8 cellular contexts compared by ENCODE assay signal in the genomic region with DNA sequence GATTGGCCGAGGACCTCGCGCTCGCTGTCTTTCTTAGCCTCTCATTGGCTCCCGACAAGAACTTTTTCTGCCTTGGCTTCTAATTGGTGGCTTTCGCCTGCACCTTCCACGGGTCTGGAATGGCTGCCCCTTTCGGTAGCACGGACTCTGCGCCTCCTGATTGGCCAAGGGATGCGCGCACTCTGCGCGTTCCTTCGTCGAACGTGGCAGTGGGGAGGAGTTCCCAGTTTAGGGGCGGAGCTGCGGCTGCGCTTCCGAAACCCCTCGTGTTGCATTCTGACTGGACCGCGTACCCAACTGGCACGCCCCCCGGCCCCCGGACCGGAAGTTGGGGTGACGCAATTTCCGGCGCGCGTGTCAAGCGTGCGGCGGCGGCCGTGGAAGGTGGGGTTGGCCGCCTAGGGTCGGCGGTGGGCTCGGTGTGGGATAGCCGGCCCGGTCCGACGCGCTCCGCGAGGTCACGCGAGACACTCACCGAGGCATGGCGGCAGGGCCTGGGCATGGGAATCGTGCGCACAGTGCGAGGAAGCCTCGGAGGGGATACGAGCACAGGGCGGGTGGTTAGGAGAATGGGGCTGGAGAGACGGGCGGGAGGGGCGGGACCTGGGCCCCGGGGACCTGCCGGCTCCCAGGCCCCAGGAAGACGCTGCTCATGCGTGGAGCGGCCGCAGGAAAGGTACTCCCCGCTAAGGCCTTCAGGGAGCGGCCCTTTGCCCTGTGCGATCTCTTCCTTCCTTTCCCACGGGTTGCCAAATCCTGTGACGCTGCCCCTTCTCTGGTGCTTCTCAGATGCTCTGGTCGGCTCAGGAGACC. TPM values are rescaled to one million over a fixed set of nuclear protein-coding genes. Genes with fewer than 3 reads are reported as not detected.
DNase-seq lines count a peak whose midpoint lies in the region; FAIRE-seq and TF ChIP-seq lines count a peak whose summit lies in the region.

No MANE protein-coding gene starts in this region.

- H3K4me3 ChIP-seq in MM.1S (ENCODE audit: low read length) (peak overlapping the region; percentile 98), fibroblast of villous mesenchyme (ENCODE audit: low read depth, low read length) (peak overlapping the region; percentile 75)

- TF ChIP-seq CTCF in MM.1S (IDR thresholded peaks at IDR 0.05; ENCODE audit: low read length), result no peak
- no peak for TF ChIP-seq CTCF in fibroblast of villous mesenchyme (IDR thresholded peaks at IDR 0.05; ENCODE audit: insufficient read depth, low read depth, low read length)
- no peak for TF ChIP-seq CTCF in nephron progenitor cell (IDR thresholded peaks at IDR 0.05)

- H3K27me3 Mint-ChIP-seq in nephron progenitor cell (ENCODE audit: low read depth, poor library complexity), result peaks cover 4% of the 10 kb centered on the region
- H3K27me3 Mint-ChIP-seq in stimulated activated naive CD8-positive, alpha-beta T cell treated with anti-CD3 and anti-CD28 coated beads, Interleukin-15, Interleukin-2, amounts not matched to agents 100 ng/mL and 50 ng/mL, for 24 hours, result peaks cover 3% of the 10 kb centered on the region

- peak overlapping the region; percentile 49 for H2AFZ ChIP-seq in MM.1S (ENCODE audit: low read length)

- H4K20me1 ChIP-seq in MM.1S (ENCODE audit: insufficient read depth, low read length), result peaks cover 3% of the 10 kb centered on the region; the same call in 1 of the 2 replicates

- H3K9ac ChIP-seq in MM.1S (ENCODE audit: low read length), result peak overlapping the region; percentile 98

- peaks cover 86% of the 10 kb centered on the region for H3K79me2 ChIP-seq in MM.1S (ENCODE audit: low read length)

- no peaks in the 10 kb centered on the region for H3K9me3 ChIP-seq in MM.1S (replicated peaks; ENCODE audit: insufficient read depth, low read length)

- peak overlapping the region; percentile 99 for H3K27ac Mint-ChIP-seq in nephron progenitor cell
- peak overlapping the region; percentile 97 for H3K27ac Mint-ChIP-seq in stimulated activated naive CD8-positive, alpha-beta T cell treated with anti-CD3 and anti-CD28 coated beads, Interleukin-15, Interleukin-2, amounts not matched to agents 100 ng/mL and 50 ng/mL, for 24 hours

- peaks cover 29% of the 10 kb centered on the region for H3F3A ChIP-seq in MM.1S (ENCODE audit: insufficient read depth, low read length)

- no peaks in the 10 kb centered on the region for H3K9me2 ChIP-seq in MM.1S (replicated peaks; ENCODE audit: insufficient read depth, low read length)

- no peaks in the 10 kb centered on the region for H3K27me3 ChIP-seq in MM.1S (replicated peaks; ENCODE audit: insufficient read depth, low read length)

- peak overlapping the region; percentile 97 for H3K27ac ChIP-seq in MM.1S (ENCODE audit: low read length)

- peak overlapping the region; percentile 94 for H3K4me3 Mint-ChIP-seq in nephron progenitor cell
- peak overlapping the region; percentile 95 for H3K4me3 Mint-ChIP-seq in stimulated activated naive CD8-positive, alpha-beta T cell treated with anti-CD3 and anti-CD28 coated beads, Interleukin-15, Interleukin-2, amounts not matched to agents 100 ng/mL and 50 ng/mL, for 24 hours

- H3K4me2 ChIP-seq in MM.1S (ENCODE audit: low read depth, low read length), result peak overlapping the region; percentile 78

- peaks cover 48% of the 10 kb centered on the region for H3K4me1 Mint-ChIP-seq in nephron progenitor cell
- H3K4me1 Mint-ChIP-seq in stimulated activated naive CD8-positive, alpha-beta T cell treated with anti-CD3 and anti-CD28 coated beads, Interleukin-15, Interleukin-2, amounts not matched to agents 100 ng/mL and 50 ng/mL, for 24 hours (ENCODE audit: low read depth), result peaks cover 61% of the 10 kb centered on the region

- peaks cover 14% of the 10 kb centered on the region for H3K4me1 ChIP-seq in MM.1S (ENCODE audit: low read length)

- peak; percentile 100 for DNase-seq in HCEC 1CT
- peak; percentile 100 for DNase-seq in MM.1S
- peak; percentile 100 for DNase-seq in SHP77 treated with DMSO at 0.1 percent for 48 hours (lab: John Stamatoyannopoulos, UW)
- peak; percentile 99 for DNase-seq in activated gamma-delta T cell treated with Interleukin-2 at 50 U/mL for 16 hours
- DNase-seq in fibroblast of villous mesenchyme (ENCODE audit: low read depth), result peak; percentile 100
- peak; percentile 99 for DNase-seq in nephron progenitor cell

- FAIRE-seq in G401.6 (lab: Jason Lieb, UNC), result peak; percentile 99

- H3K9me3 Mint-ChIP-seq in nephron progenitor cell, result no peaks in the 10 kb centered on the region
- H3K9me3 Mint-ChIP-seq in stimulated activated naive CD8-positive, alpha-beta T cell treated with anti-CD3 and anti-CD28 coated beads, Interleukin-15, Interleukin-2, amounts not matched to agents 100 ng/mL and 50 ng/mL, for 24 hours, result no peaks in the 10 kb centered on the region

- H3K36me3 Mint-ChIP-seq in nephron progenitor cell (ENCODE audit: low read depth), result peaks cover 27% of the 10 kb centered on the region
- peaks cover 53% of the 10 kb centered on the region for H3K36me3 Mint-ChIP-seq in stimulated activated naive CD8-positive, alpha-beta T cell treated with anti-CD3 and anti-CD28 coated beads, Interleukin-15, Interleukin-2, amounts not matched to agents 100 ng/mL and 50 ng/mL, for 24 hours (ENCODE audit: low read depth)

- 0 out of 2 replicates have a peak, but pooled peaks cover 6% of the 10 kb centered on the region for H3K36me3 ChIP-seq in MM.1S (replicated peaks; ENCODE audit: insufficient read depth, low read length)

RNA-seq across cellular contexts. Expression of a gene that starts 0.6 kb away (rescaled TPM):
- 735 and 809 TPM in 2 replicates for total RNA-seq in fibroblast of villous mesenchyme

RNA-seq across cellular contexts. Expression of a gene that starts 10.2 kb away (rescaled TPM):
- 106 and 181 TPM in 2 replicates for total RNA-seq in fibroblast of villous mesenchyme

RNA-seq across cellular contexts. Expression of a gene that starts 26.1 kb away (rescaled TPM):
- total RNA-seq in fibroblast of villous mesenchyme, result not detected in 2 replicates

RNA-seq across cellular contexts. Expression of a gene that starts 27.9 kb away (rescaled TPM):
- 55.7 and 96.6 TPM in 2 replicates for total RNA-seq in fibroblast of villous mesenchyme

RNA-seq across cellular contexts. Expression of a gene that starts 30.4 kb away (rescaled TPM):
- total RNA-seq in fibroblast of villous mesenchyme, result 120 and 134 TPM in 2 replicates

Comparison
In these comparisons a context has a peak if more than half of its experiments do, and no peak if none do; other contexts are left out.
1. Peak in every context shown above with its lines: DNase-seq, H3K4me3 ChIP-seq and H3K27ac ChIP-seq.